15 cellular contexts compared by ENCODE assay signal in the genomic region with DNA sequence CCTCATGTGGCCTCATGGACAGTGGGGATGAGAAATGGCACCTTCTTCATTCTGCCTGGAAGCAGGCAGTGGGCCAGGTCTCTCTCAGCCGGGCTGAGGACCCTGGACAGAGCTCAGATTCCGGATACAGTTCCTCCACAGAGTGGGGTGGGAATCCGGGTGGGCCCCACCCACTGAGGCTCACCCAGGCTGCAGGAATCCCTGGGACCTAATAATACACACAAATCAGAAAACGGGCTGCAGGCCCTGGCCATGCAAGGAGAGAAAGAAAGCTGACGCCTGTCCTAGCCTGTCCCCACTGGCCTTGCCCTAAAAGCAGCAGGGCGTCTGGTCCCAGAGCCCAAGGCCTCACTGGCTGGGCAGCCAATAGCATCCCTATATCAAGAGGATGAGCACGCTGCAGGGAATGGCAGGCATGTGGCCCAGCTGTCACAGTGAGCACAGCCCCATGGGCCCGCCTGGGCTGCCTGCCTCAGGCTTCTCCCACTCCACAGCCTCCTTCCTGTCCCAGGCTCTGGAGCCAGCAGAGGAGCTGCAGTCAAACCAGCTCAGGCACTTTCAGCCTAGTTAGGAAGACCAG. TPM values are rescaled to one million over a fixed set of nuclear protein-coding genes. Genes with fewer than 3 reads are reported as not detected.
DNase-seq lines count a peak whose midpoint lies in the region; ATAC-seq lines count a peak whose summit lies in the region.
"Had no signal": no experiment of that assay in that cellular context is flagged by ENCODE, and none has a peak within 500 bp of the region (broad histone marks: within the 10 kb centered on the region; RNA-seq: fewer than 3 reads in every experiment).

No MANE protein-coding gene starts in this region.

- CTCF ChIA-PET in T-cell (lab: Charles Lee), result interaction anchor here in 1 of 2 donors (0.6 kb wide), 1 partner anchor 59 kb away, joined by 3 read pairs; no protein-coding TSS in a partner anchor

- no peak for ATAC-seq in T-cell (replicated peaks in 1 of 4)
- ATAC-seq in stimulated activated naive B cell treated with anti-CD40 and anti-IgM and Interleukin-4, amounts not matched to agents 10 μg/mL and 1 μg/mL and 100 μg/mL, for 72 hours (replicated peaks), result no peak
- ATAC-seq: effector memory CD8-positive, alpha-beta T cell had no signal

- DNase-seq in EL, result peak; percentile 70
- DNase-seq in NCI-H446 treated with DMSO at 0.1 percent for 48 hours (lab: John Stamatoyannopoulos, UW), result peak; percentile 54
- peak; percentile 68 for DNase-seq in ecto neural progenitor cell (ENCODE audit: low spot score)
- DNase-seq in myocyte (ENCODE audit: low read depth), result peak; percentile 99
- no peak for DNase-seq in T-cell
- no peak for DNase-seq in middle frontal gyrus (ENCODE audit: extremely low spot score, low spot score)
- DNase-seq in SKM-1 treated with dmso at 0.1 percent for 144 hours (lab: John Stamatoyannopoulos, UW; ENCODE audit: unreplicated experiment), result no peak
- DNase-seq in stimulated activated naive B cell treated with anti-CD40 and anti-IgM and Interleukin-4, amounts not matched to agents 10 μg/mL and 1 μg/mL and 100 μg/mL, for 72 hours, result no peak
- DNase-seq: activated CD4-positive, alpha-beta T cell treated with anti-CD3 and anti-CD28 coated beads, Interleukin-2, amount 10 ng/mL, durations not matched to agents 24 days and 14 days; activated naive CD4-positive, alpha-beta T cell treated with Interleukin-2 at 50 U/mL for 16 hours; CD4-positive, CD25-positive, alpha-beta regulatory T cell; effector memory CD8-positive, alpha-beta T cell; naive B cell; NCI-H1930; SHP77 treated with DMSO at 0.1 percent for 48 hours had no signal

- peak overlapping the region in 1 of 3 donors; percentile 82 for H3K4me3 Mint-ChIP-seq in T-cell
- H3K4me3 Mint-ChIP-seq in stimulated activated naive B cell treated with anti-CD40 and anti-IgM and Interleukin-4, amounts not matched to agents 10 μg/mL and 1 μg/mL and 100 μg/mL, for 72 hours, result no peak overlapping the region

- H3K36me3 Mint-ChIP-seq in T-cell, result no peaks in the 10 kb centered on the region
- H3K36me3 Mint-ChIP-seq in stimulated activated naive B cell treated with anti-CD40 and anti-IgM and Interleukin-4, amounts not matched to agents 10 μg/mL and 1 μg/mL and 100 μg/mL, for 72 hours, result no peaks in the 10 kb centered on the region
- H3K36me3 Mint-ChIP-seq: CD4-positive, CD25-positive, alpha-beta regulatory T cell; naive B cell had no signal

- H3K9me3 Mint-ChIP-seq in T-cell, result no peaks in the 10 kb centered on the region
- no peaks in the 10 kb centered on the region for H3K9me3 Mint-ChIP-seq in stimulated activated naive B cell treated with anti-CD40 and anti-IgM and Interleukin-4, amounts not matched to agents 10 μg/mL and 1 μg/mL and 100 μg/mL, for 72 hours
- H3K9me3 Mint-ChIP-seq: activated CD4-positive, alpha-beta T cell treated with anti-CD3 and anti-CD28 coated beads, Interleukin-2, amount 10 ng/mL, durations not matched to agents 24 days and 14 days; effector memory CD8-positive, alpha-beta T cell had no signal

- peaks cover 15 to 17% (median 17%) of the 10 kb centered on the region in 3 donors for H3K4me1 Mint-ChIP-seq in T-cell
- peaks cover 21 to 35% of the 10 kb centered on the region in 2 donors for H3K4me1 Mint-ChIP-seq in stimulated activated naive B cell treated with anti-CD40 and anti-IgM and Interleukin-4, amounts not matched to agents 10 μg/mL and 1 μg/mL and 100 μg/mL, for 72 hours

- peak overlapping the region in 1 of 2 donors; percentile 39 for H3K27ac Mint-ChIP-seq in T-cell
- no peak overlapping the region for H3K27ac Mint-ChIP-seq in stimulated activated naive B cell treated with anti-CD40 and anti-IgM and Interleukin-4, amounts not matched to agents 10 μg/mL and 1 μg/mL and 100 μg/mL, for 72 hours
- H3K27ac Mint-ChIP-seq: activated CD4-positive, alpha-beta T cell treated with anti-CD3 and anti-CD28 coated beads, Interleukin-2, amount 10 ng/mL, durations not matched to agents 24 days and 14 days; CD4-positive, CD25-positive, alpha-beta regulatory T cell; effector memory CD8-positive, alpha-beta T cell had no signal

- POLR2A ChIA-PET in T-cell (lab: Charles Lee), result no interaction called here

- H3K27me3 Mint-ChIP-seq in T-cell, result peaks cover 40 to 79% of the 10 kb centered on the region in 2 donors
- H3K27me3 Mint-ChIP-seq in stimulated activated naive B cell treated with anti-CD40 and anti-IgM and Interleukin-4, amounts not matched to agents 10 μg/mL and 1 μg/mL and 100 μg/mL, for 72 hours, result peaks cover 56 to 67% of the 10 kb centered on the region in 2 donors

RNA-seq across cellular contexts. Expression of gene ACTA1, which starts 25.3 kb away (rescaled TPM):
- total RNA-seq in myocyte (1,702 and 1,763 TPM in 2 replicates), T-cell (under 1 TPM in 1 of 5 donors, not detected in 4; 0.32 TPM)
- 719 TPM for polyA plus RNA-seq in myocyte (2012)
- total RNA-seq: activated CD4-positive, alpha-beta T cell treated with anti-CD3 and anti-CD28 coated beads, Interleukin-2, amount 10 ng/mL, durations not matched to agents 24 days and 14 days; CD4-positive, CD25-positive, alpha-beta regulatory T cell had no signal
- polyA plus RNA-seq: CD4-positive, CD25-positive, alpha-beta regulatory T cell had no signal

Comparison
In these comparisons a context has a peak if more than half of its experiments do, and no peak if none do; other contexts are left out.
1. DNase-seq: peak in EL (single experiment), NCI-H446 treated with DMSO at 0.1 percent for 48 hours (single experiment), ecto neural progenitor cell (single experiment) and myocyte (single experiment); none in T-cell (0 of 34), middle frontal gyrus (single experiment), SKM-1 treated with dmso at 0.1 percent for 144 hours (single experiment) and stimulated activated naive B cell treated with anti-CD40 and anti-IgM and Interleukin-4, amounts not matched to agents 10 μg/mL and 1 μg/mL and 100 μg/mL, for 72 hours (single experiment).
2. RNA of gene ACTA1, which starts 25.3 kb away (total RNA-seq): 1,702 to 1,763 TPM in myocyte; 0.32 TPM in T-cell; every median in the first group is over 1,000 times any median in the second.